Comparison of ENCODE assay signal across 8 cellular contexts in the genomic region with DNA sequence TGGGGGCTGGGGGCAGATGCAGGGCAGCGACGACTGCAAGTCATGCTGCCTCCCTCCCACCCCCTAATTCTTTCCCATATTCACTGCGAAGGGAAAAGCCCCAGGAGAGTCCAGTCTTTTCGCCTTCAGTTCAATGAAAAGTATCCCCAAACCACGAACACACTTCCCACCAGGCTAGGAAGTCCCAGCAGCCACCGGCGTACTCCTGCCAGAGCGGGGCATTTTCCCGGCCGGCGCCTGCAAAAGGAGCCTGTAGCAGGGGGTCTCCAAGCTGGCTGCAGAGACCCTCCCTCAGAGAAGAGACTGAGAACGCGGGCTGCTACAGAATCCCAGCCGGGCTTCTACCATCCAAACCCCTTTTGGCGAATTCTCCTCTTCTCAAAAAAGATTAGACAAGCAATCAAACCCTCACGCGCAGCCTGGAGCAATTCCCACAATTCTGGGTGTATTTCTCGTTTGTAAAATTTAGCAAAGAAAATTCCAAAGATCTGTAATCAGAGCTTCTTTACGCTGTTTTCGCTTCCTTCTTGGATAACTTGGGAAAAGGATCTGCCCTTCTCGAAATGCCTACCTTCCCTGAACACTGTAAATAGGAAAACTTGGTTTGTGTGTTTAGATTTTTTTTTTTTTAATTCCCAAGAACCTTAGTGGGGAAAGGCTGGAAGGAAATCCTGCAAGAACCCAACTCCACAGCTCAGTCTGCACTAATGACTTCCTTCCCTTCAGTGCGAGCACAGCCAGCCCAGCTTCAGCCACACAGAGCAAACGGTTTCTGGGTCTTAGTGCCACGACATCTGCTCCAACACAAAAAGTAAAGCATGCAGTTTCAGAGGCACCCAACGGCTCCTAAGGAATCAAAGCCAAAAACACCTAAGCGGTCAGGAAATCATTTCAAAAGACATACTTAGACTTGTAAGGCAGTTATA.
DNase-seq lines count a peak whose midpoint lies in the region; ATAC-seq and TF ChIP-seq lines count a peak whose summit lies in the region.

No MANE protein-coding gene starts in this region.

- peak overlapping the region; percentile 62 for H2BK15ac ChIP-seq in mesenchymal stem cell (ENCODE audit: low read depth, poor library complexity, severe bottlenecking)

- no peak overlapping the region for H2BK5ac ChIP-seq in mesenchymal stem cell (ENCODE audit: low read depth, low read length, poor library complexity, severe bottlenecking)

- no peak overlapping the region for H3K14ac ChIP-seq in mesenchymal stem cell (ENCODE audit: low read length in 2 of 2)

- H3K18ac ChIP-seq in mesenchymal stem cell (ENCODE audit: low read depth in 1 of 2, low read length in 2 of 2) = peak overlapping the region; percentile 30 to 93

- no peak for TF ChIP-seq POLR2A in esophagus muscularis mucosa (IDR thresholded peaks at IDR 0.05; ENCODE audit: low read depth)

- H3K9me3 ChIP-seq in esophagus muscularis mucosa (no peaks in the 10 kb centered on the region), mesenchymal stem cell (ENCODE audit: control insufficient read depth, low read length) (no peaks in the 10 kb centered on the region)

- no peak for ATAC-seq in HG03108 (IDR thresholded peaks at IDR 0.05; ENCODE audit: unreplicated experiment)

- H3K27me3 ChIP-seq in BJ (ENCODE audit: control insufficient read depth, insufficient read depth, low read length) (no peaks in the 10 kb centered on the region; the same call in 1 of the 2 replicates), esophagus muscularis mucosa (no peaks in the 10 kb centered on the region), mesenchymal stem cell (ENCODE audit: control insufficient read depth in 1 of 2, insufficient read depth in 1 of 2, low read length in 2 of 2) (no peaks in the 10 kb centered on the region)

- peaks cover 9% of the 10 kb centered on the region for H3K79me1 ChIP-seq in mesenchymal stem cell (replicated peaks; ENCODE audit: low read length, poor library complexity, severe bottlenecking)

- 3% methylated on average over 24 of the region's 26 CpGs for WGBS in esophagus muscularis mucosa
- WGBS in mesenchymal stem cell = 0% methylated on average over 18 of the region's 26 CpGs

- TF ChIP-seq EP300 in esophagus muscularis mucosa (IDR thresholded peaks at IDR 0.05) = no peak

- peak overlapping the region; percentile 71 for H2AFZ ChIP-seq in mesenchymal stem cell (ENCODE audit: low read depth, low read length)

- no peak overlapping the region for H3K4ac ChIP-seq in mesenchymal stem cell (ENCODE audit: low read depth in 1 of 2, low read length in 2 of 2)

- CTCF ChIA-PET in BJ (lab: Yijun Ruan, JAX) = interaction anchor here (0.6 to 3.1 kb wide), 17 partner anchors 9 to 423 kb away, joined by 3 to 33 read pairs (median 3); no protein-coding TSS in a partner anchor

- H3K23ac ChIP-seq in mesenchymal stem cell (ENCODE audit: low read length in 2 of 2) = no peak overlapping the region

- no peaks in the 10 kb centered on the region for H3K36me3 ChIP-seq in BJ (ENCODE audit: control insufficient read depth, insufficient read depth, low read length)
- no peaks in the 10 kb centered on the region for H3K36me3 ChIP-seq in esophagus muscularis mucosa
- no peaks in the 10 kb centered on the region for H3K36me3 ChIP-seq in mesenchymal stem cell (ENCODE audit: control insufficient read depth in 1 of 2, insufficient read depth in 2 of 2, low read depth in 1 of 2, low read length in 2 of 2)

- H3K4me2 ChIP-seq in mesenchymal stem cell (ENCODE audit: low read length, poor library complexity, severe bottlenecking) = peak overlapping the region; percentile 96

- H2BK12ac ChIP-seq in mesenchymal stem cell (ENCODE audit: low read length in 2 of 2) = no peak overlapping the region

- H2AK5ac ChIP-seq in mesenchymal stem cell (ENCODE audit: low read length, severe bottlenecking) = no peak overlapping the region

- TF ChIP-seq CTCF in BJ (IDR thresholded peaks at IDR 0.05; ENCODE audit: insufficient read depth, low read depth, low read length) (no peak), esophagus muscularis mucosa (IDR thresholded peaks at IDR 0.05) (no peak)

- H3K4me3 ChIP-seq in BJ (ENCODE audit: low read depth, low read length) (peak overlapping the region; percentile 52), esophagus muscularis mucosa (peak overlapping the region; percentile 58 to 62 (median 61)), mesenchymal stem cell (ENCODE audit: insufficient read depth in 1 of 2, low read depth in 1 of 2, low read length in 2 of 2) (peak overlapping the region; percentile 58 to 79)
- peak overlapping the region; percentile 84 for H3K4me3 ChIP-seq in Jurkat, Clone E6-1 (ENCODE audit: low read length)

- intact Hi-C loops in esophagus muscularis mucosa (cut with DNase I) = loop anchor here (5.0 to 10.0 kb wide), 2 partner anchors 391 to 418 kb away; no protein-coding TSS in a partner anchor

- POLR2A ChIA-PET in BJ (lab: Charles Lee) = interaction anchor here (0.6 to 0.7 kb wide), 3 partner anchors 17 to 369 kb away, joined by 3 to 5 read pairs (median 5); no protein-coding TSS in a partner anchor

- peak overlapping the region; percentile 94 for H3K9ac ChIP-seq in mesenchymal stem cell (ENCODE audit: low read length)

- H3K4me1 ChIP-seq in esophagus muscularis mucosa (peaks cover 12 to 44% (median 40%) of the 10 kb centered on the region in 4 donors), mesenchymal stem cell (ENCODE audit: control insufficient read depth, insufficient read depth, low read depth, low read length) (peaks cover 2% of the 10 kb centered on the region)

- no peak for DNase-seq in BJ (ENCODE audit: low read depth)
- DNase-seq in Jurkat, Clone E6-1 (ENCODE audit: low read depth, low spot score) = peak; percentile 90
- peak; percentile 58 for DNase-seq in activated CD8-positive, alpha-beta memory T cell treated with anti-CD3 and anti-CD28 coated beads for 24 hours
- DNase-seq in esophagus muscularis mucosa (ENCODE audit: extremely low spot score) = no peak
- DNase-seq in mesenchymal stem cell = peak; percentile 71
- DNase-seq in stromal cell of bone marrow (ENCODE audit: low read depth) = peak; percentile 64
- no peak for DNase-seq in NCI-H345 (lab: John Stamatoyannopoulos, UW)

- no peak overlapping the region for H4K91ac ChIP-seq in mesenchymal stem cell (ENCODE audit: low read length)

- H3K27ac ChIP-seq in esophagus muscularis mucosa (replicated peaks in 1 of 4) (peak overlapping the region; percentile 68 to 82 (median 72)), mesenchymal stem cell (ENCODE audit: low read length, poor library complexity, severe bottlenecking) (peak overlapping the region; percentile 65)

- peak overlapping the region; percentile 57 for H4K8ac ChIP-seq in mesenchymal stem cell (ENCODE audit: low read length)

- H2BK120ac ChIP-seq in mesenchymal stem cell (ENCODE audit: low read depth, low read length) = no peak overlapping the region

Comparison
In these comparisons a context has a peak if more than half of its experiments do, and no peak if none do; other contexts are left out.
1. DNase-seq: peak in Jurkat, Clone E6-1 (single experiment), activated CD8-positive, alpha-beta memory T cell treated with anti-CD3 and anti-CD28 coated beads for 24 hours (single experiment), mesenchymal stem cell (single experiment) and stromal cell of bone marrow (single experiment); none in BJ (single experiment), esophagus muscularis mucosa (single experiment) and NCI-H345 (single experiment).
2. Peak in every context shown above with its lines, with median percentiles within 50 percentile points of each other: H3K4me3 ChIP-seq.